In the genomic region with DNA sequence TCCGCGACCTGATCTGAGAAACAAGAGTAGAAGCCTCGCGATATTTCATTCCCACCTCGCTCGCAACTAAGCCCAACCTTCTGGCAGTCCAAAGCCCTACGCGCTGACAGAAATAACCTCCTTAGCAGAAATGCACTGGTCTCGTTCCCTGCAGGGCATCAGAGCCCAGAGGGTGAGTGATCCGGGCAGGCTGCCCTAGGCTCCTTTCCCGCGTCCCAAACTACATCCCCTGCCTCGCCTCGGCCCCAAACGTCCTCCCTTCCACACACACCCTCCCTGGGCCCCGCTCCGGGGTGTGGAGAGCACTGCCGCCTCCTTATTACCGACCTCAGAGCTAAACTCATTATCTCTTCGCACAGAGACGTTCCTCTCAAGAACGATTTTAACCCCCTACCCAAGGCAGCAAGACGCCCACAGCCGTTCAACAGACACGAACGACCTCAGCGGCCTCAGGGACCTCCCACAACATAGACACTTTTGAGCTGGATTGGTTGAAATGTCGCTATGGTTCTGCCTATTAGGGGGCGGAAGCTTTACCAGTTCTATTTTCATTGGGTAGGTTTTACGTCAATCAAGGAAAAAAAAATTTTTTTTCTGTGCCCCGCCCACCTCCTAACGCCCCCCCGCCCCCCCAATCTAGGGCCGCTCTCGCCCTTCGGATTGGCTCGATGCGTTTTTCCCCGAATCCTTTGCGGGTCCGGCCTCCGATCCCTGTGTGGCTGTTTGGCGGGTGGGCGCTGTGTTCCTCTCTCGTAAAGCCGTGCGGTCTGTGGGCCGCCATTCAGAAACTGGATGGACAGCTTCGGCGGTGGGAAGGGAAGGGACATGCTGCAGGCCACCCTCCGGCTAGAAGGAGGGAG, we compare ENCODE assay signal across 8 cellular contexts.
DNase-seq lines count a peak whose midpoint lies in the region; ATAC-seq, FAIRE-seq and TF ChIP-seq lines count a peak whose summit lies in the region.

A gene (minus strand): TSS at position 439 of the 860 bp plus-strand sequence. CDS start 95 bp downstream, at position 344.

- peak; percentile 100 for FAIRE-seq in islet of Langerhans (lab: Jason Lieb, UNC)

- DNase-seq in AG10803 (ENCODE audit: low read depth), result peak; percentile 96
- DNase-seq in NCI-H446 (lab: John Stamatoyannopoulos, UW), result peak; percentile 89 to 96
- peak; percentile 83 for DNase-seq in activated CD4-positive, CD25-positive, alpha-beta regulatory T cell treated with anti-CD3 and anti-CD28 coated beads, Interleukin-2, amount 50 U/mL, for 16 hours (ENCODE audit: low read depth, low spot score)
- DNase-seq in cerebellar cortex (ENCODE audit: low spot score), result peak; percentile 99
- DNase-seq in stimulated activated CD4-positive, alpha-beta T cell treated with anti-CD3 and anti-CD28 coated beads, Interleukin-12 subunit alpha, Interleukin-12 subunit beta, amount 100 ng/mL, for 4 hours, result peak; percentile 83

- ATAC-seq in GM19035 (IDR thresholded peaks at IDR 0.05; ENCODE audit: unreplicated experiment) (peak; percentile 96), HG03342 (IDR thresholded peaks at IDR 0.05; ENCODE audit: unreplicated experiment) (peak; percentile 93)

- no peak for TF ChIP-seq CTCF in AG10803 (conservative IDR thresholded peaks at IDR 0.05; ENCODE audit: low read length)

- peak within 1 kb of the TSS; percentile 87 for H3K4me3 ChIP-seq in AG10803 (ENCODE audit: low read length)

Comparison
In these comparisons a context has a peak if more than half of its experiments do, and no peak if none do; other contexts are left out.
1. Peak in every context shown above with its lines: DNase-seq, ATAC-seq and H3K4me3 ChIP-seq.